1 cellular context compared by ENCODE assay signal in genomic region chr4:43351970-43352806, GRCh38.
TF ChIP-seq lines count a peak whose summit lies in the region.

No MANE protein-coding gene starts in this region.

TF ChIP-seq in HepG2, 621 proteins besides CTCF, POLR2A, EP300 and RAD21 (continued from another document and continues in another):
- TF ChIP-seq PPARG (CRISPR knock-in tag; conservative IDR thresholded peaks at IDR 0.05) = peak; percentile 30; the same call in 1 of the 2 replicates
- TF ChIP-seq CEBPB (IDR thresholded peaks at IDR 0.05; ENCODE audit: borderline replicate concordance, low read depth, low read length) = peak; percentile 46; the same call in 1 of the 2 replicates
- 0 out of 2 replicates have a peak, but pooled peaks have one; percentile 59 for TF ChIP-seq TEF (CRISPR knock-in tag; IDR thresholded peaks at IDR 0.05)
- no peak for TF ChIP-seq ZMYM4 (CRISPR knock-in tag; IDR thresholded peaks at IDR 0.05)
- no peak for TF ChIP-seq ZNF136 (CRISPR knock-in tag; IDR thresholded peaks at IDR 0.05; ENCODE audit: low read depth)
- TF ChIP-seq SOX13 (IDR thresholded peaks at IDR 0.05) = no peak
- peak in 1 of 2 experiments; percentile 75; a peak in 2 of 4 replicates for TF ChIP-seq SOX13 (CRISPR knock-in tag; conservative IDR thresholded peaks at IDR 0.05 in 1 of 2, IDR thresholded peaks at IDR 0.05 in 1 of 2)
- 0 out of 2 replicates have a peak, but pooled peaks have one; percentile 15 for TF ChIP-seq FOXP4 (CRISPR knock-in tag; IDR thresholded peaks at IDR 0.05)
- TF ChIP-seq ZNF253 (CRISPR knock-in tag; IDR thresholded peaks at IDR 0.05; ENCODE audit: borderline replicate concordance) = no peak
- TF ChIP-seq, protein P1, sequence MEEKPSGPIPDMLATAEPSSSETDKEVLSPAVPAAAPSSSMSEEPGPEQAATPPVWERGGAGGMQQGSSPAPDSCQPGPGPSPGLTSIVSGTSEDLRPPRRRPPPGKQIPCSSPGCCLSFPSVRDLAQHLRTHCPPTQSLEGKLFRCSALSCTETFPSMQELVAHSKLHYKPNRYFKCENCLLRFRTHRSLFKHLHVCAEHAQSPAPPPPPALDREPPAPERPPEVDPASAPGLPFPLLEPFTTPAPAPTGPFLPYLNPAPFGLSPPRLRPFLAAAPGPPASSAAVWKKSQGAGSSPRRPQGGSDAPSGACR (CRISPR knock-in tag; IDR thresholded peaks at IDR 0.05) = no peak
- peak; percentile 65; the same call in 1 of the 2 replicates for TF ChIP-seq SOX5 (CRISPR knock-in tag; IDR thresholded peaks at IDR 0.05; ENCODE audit: borderline replicate concordance)
- no peak for TF ChIP-seq DPF2 (CRISPR knock-in tag; IDR thresholded peaks at IDR 0.05; ENCODE audit: borderline replicate concordance, low read depth)
- TF ChIP-seq AFF4 (CRISPR knock-in tag; IDR thresholded peaks at IDR 0.05) = no peak
- TF ChIP-seq GLMP (CRISPR knock-in tag; IDR thresholded peaks at IDR 0.05; ENCODE audit: borderline replicate concordance) = no peak
- TF ChIP-seq, protein P2, sequence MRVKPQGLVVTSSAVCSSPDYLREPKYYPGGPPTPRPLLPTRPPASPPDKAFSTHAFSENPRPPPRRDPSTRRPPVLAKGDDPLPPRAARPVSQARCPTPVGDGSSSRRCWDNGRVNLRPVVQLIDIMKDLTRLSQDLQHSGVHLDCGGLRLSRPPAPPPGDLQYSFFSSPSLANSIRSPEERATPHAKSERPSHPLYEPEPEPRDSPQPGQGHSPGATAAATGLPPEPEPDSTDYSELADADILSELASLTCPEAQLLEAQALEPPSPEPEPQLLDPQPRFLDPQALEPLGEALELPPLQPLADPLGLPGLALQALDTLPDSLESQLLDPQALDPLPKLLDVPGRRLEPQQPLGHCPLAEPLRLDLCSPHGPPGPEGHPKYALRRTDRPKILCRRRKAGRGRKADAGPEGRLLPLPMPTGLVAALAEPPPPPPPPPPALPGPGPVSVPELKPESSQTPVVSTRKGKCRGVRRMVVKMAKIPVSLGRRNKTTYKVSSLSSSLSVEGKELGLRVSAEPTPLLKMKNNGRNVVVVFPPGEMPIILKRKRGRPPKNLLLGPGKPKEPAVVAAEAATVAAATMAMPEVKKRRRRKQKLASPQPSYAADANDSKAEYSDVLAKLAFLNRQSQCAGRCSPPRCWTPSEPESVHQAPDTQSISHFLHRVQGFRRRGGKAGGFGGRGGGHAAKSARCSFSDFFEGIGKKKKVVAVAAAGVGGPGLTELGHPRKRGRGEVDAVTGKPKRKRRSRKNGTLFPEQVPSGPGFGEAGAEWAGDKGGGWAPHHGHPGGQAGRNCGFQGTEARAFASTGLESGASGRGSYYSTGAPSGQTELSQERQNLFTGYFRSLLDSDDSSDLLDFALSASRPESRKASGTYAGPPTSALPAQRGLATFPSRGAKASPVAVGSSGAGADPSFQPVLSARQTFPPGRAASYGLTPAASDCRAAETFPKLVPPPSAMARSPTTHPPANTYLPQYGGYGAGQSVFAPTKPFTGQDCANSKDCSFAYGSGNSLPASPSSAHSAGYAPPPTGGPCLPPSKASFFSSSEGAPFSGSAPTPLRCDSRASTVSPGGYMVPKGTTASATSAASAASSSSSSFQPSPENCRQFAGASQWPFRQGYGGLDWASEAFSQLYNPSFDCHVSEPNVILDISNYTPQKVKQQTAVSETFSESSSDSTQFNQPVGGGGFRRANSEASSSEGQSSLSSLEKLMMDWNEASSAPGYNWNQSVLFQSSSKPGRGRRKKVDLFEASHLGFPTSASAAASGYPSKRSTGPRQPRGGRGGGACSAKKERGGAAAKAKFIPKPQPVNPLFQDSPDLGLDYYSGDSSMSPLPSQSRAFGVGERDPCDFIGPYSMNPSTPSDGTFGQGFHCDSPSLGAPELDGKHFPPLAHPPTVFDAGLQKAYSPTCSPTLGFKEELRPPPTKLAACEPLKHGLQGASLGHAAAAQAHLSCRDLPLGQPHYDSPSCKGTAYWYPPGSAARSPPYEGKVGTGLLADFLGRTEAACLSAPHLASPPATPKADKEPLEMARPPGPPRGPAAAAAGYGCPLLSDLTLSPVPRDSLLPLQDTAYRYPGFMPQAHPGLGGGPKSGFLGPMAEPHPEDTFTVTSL (CRISPR knock-in tag; IDR thresholded peaks at IDR 0.05; ENCODE audit: borderline replicate concordance) = peak; percentile 77; the same call in 1 of the 2 replicates
- TF ChIP-seq DNMT3B (CRISPR knock-in tag; conservative IDR thresholded peaks at IDR 0.05) = no peak
- TF ChIP-seq, protein P3, sequence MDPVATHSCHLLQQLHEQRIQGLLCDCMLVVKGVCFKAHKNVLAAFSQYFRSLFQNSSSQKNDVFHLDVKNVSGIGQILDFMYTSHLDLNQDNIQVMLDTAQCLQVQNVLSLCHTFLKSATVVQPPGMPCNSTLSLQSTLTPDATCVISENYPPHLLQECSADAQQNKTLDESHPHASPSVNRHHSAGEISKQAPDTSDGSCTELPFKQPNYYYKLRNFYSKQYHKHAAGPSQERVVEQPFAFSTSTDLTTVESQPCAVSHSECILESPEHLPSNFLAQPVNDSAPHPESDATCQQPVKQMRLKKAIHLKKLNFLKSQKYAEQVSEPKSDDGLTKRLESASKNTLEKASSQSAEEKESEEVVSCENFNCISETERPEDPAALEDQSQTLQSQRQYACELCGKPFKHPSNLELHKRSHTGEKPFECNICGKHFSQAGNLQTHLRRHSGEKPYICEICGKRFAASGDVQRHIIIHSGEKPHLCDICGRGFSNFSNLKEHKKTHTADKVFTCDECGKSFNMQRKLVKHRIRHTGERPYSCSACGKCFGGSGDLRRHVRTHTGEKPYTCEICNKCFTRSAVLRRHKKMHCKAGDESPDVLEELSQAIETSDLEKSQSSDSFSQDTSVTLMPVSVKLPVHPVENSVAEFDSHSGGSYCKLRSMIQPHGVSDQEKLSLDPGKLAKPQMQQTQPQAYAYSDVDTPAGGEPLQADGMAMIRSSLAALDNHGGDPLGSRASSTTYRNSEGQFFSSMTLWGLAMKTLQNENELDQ (CRISPR knock-in tag; IDR thresholded peaks at IDR 0.05; ENCODE audit: borderline replicate concordance) = no peak
- TF ChIP-seq ZNF335 (CRISPR knock-in tag; IDR thresholded peaks at IDR 0.05) = no peak
- TF ChIP-seq MAFF (IDR thresholded peaks at IDR 0.05; ENCODE audit: low read depth, low read length) = peak; percentile 74
- peak; percentile 34; the same call in 1 of the 2 replicates for TF ChIP-seq FOXO1 (CRISPR knock-in tag; IDR thresholded peaks at IDR 0.05)
- peak; percentile 42; the same call in 1 of the 2 replicates for TF ChIP-seq ZNF121 (CRISPR knock-in tag; IDR thresholded peaks at IDR 0.05)
- TF ChIP-seq MAF1 (CRISPR knock-in tag; IDR thresholded peaks at IDR 0.05; ENCODE audit: borderline replicate concordance) = no peak
- TF ChIP-seq, protein P4, sequence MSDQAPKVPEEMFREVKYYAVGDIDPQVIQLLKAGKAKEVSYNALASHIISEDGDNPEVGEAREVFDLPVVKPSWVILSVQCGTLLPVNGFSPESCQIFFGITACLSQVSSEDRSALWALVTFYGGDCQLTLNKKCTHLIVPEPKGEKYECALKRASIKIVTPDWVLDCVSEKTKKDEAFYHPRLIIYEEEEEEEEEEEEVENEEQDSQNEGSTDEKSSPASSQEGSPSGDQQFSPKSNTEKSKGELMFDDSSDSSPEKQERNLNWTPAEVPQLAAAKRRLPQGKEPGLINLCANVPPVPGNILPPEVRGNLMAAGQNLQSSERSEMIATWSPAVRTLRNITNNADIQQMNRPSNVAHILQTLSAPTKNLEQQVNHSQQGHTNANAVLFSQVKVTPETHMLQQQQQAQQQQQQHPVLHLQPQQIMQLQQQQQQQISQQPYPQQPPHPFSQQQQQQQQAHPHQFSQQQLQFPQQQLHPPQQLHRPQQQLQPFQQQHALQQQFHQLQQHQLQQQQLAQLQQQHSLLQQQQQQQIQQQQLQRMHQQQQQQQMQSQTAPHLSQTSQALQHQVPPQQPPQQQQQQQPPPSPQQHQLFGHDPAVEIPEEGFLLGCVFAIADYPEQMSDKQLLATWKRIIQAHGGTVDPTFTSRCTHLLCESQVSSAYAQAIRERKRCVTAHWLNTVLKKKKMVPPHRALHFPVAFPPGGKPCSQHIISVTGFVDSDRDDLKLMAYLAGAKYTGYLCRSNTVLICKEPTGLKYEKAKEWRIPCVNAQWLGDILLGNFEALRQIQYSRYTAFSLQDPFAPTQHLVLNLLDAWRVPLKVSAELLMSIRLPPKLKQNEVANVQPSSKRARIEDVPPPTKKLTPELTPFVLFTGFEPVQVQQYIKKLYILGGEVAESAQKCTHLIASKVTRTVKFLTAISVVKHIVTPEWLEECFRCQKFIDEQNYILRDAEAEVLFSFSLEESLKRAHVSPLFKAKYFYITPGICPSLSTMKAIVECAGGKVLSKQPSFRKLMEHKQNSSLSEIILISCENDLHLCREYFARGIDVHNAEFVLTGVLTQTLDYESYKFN (CRISPR knock-in tag; conservative IDR thresholded peaks at IDR 0.05) = peak; percentile 57
- TF ChIP-seq, protein P5, sequence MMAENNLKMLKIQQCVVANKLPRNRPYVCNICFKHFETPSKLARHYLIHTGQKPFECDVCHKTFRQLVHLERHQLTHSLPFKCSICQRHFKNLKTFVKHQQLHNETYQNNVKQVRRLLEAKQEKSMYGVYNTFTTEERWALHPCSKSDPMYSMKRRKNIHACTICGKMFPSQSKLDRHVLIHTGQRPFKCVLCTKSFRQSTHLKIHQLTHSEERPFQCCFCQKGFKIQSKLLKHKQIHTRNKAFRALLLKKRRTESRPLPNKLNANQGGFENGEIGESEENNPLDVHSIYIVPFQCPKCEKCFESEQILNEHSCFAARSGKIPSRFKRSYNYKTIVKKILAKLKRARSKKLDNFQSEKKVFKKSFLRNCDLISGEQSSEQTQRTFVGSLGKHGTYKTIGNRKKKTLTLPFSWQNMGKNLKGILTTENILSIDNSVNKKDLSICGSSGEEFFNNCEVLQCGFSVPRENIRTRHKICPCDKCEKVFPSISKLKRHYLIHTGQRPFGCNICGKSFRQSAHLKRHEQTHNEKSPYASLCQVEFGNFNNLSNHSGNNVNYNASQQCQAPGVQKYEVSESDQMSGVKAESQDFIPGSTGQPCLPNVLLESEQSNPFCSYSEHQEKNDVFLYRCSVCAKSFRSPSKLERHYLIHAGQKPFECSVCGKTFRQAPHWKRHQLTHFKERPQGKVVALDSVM (CRISPR knock-in tag; IDR thresholded peaks at IDR 0.05) = no peak
- TF ChIP-seq MED1 (CRISPR knock-in tag; IDR thresholded peaks at IDR 0.05) = peak; percentile 53; the same call in 1 of the 2 replicates
- TF ChIP-seq POLR2AphosphoS2 (IDR thresholded peaks at IDR 0.05; ENCODE audit: low read depth, low read length) = no peak
- TF ChIP-seq ZSCAN9 (CRISPR knock-in tag; IDR thresholded peaks at IDR 0.05; ENCODE audit: borderline replicate concordance) = peak; percentile 84
- TF ChIP-seq FOSL2 (CRISPR knock-in tag; IDR thresholded peaks at IDR 0.05) = peak; percentile 50
- TF ChIP-seq SMC3 (IDR thresholded peaks at IDR 0.05; ENCODE audit: low read length) = peak; percentile 21; the same call in 1 of the 2 replicates
- no peak for TF ChIP-seq SP2 (CRISPR knock-in tag; IDR thresholded peaks at IDR 0.05)
- TF ChIP-seq THAP11 (CRISPR knock-in tag; IDR thresholded peaks at IDR 0.05) = 0 out of 2 replicates have a peak, but pooled peaks have one; percentile 12
- peak; percentile 27; the same call in 1 of the 2 replicates for TF ChIP-seq GATAD2A (CRISPR knock-in tag; IDR thresholded peaks at IDR 0.05)
- no peak for TF ChIP-seq ZNF749 (CRISPR knock-in tag; IDR thresholded peaks at IDR 0.05; ENCODE audit: borderline replicate concordance)
- no peak for TF ChIP-seq HMG20B (CRISPR knock-in tag; conservative IDR thresholded peaks at IDR 0.05)
- peak; percentile 43 for TF ChIP-seq SAP130 (CRISPR knock-in tag; IDR thresholded peaks at IDR 0.05; ENCODE audit: low read depth)
- no peak for TF ChIP-seq IKZF1 (IDR thresholded peaks at IDR 0.05)
